ENCODE assay signal across 26 cellular contexts in genomic region chrX:638482-639131, GRCh38. TPM values are rescaled to one million over a fixed set of nuclear protein-coding genes. Genes with fewer than 3 reads are reported as not detected.
DNase-seq lines count a peak whose midpoint lies in the region; TF ChIP-seq lines count a peak whose summit lies in the region.
"Had no signal": no experiment of that assay in that cellular context is flagged by ENCODE, and none has a peak within 500 bp of the region (broad histone marks: within the 10 kb centered on the region; RNA-seq: fewer than 3 reads in every experiment).

No MANE protein-coding gene starts in this region.

- 4 to 7% methylated on average over 14 to 18 of the region's 18 CpGs for WGBS in endodermal cell (ENCODE audit: insufficient coverage in 1 of 2, insufficient read length in 1 of 2), 2 experiments
- WGBS in SK-N-SH (ENCODE audit: low lambda C conversion rate) = 14% methylated on average over 12 of the region's 18 CpGs

- H3K27me3 Mint-ChIP-seq in endodermal cell (ENCODE audit: insufficient read depth) (peaks cover 92% of the 10 kb centered on the region), neural progenitor cell (ENCODE audit: insufficient read depth, low read depth) (peaks cover 72% of the 10 kb centered on the region)

- TF ChIP-seq EP300 in SK-N-SH (IDR thresholded peaks at IDR 0.05; ENCODE audit: borderline replicate concordance in 1 of 2, low read depth in 1 of 2, low read length in 1 of 2) = no peak

- H3K4me3 Mint-ChIP-seq in endodermal cell (no peak overlapping the region), neural progenitor cell (peak overlapping the region; percentile 15)

- H3K9me2 ChIP-seq in OCI-LY7 (ENCODE audit: insufficient read depth, low read length) (no peaks in the 10 kb centered on the region), SK-N-SH (no peaks in the 10 kb centered on the region)

- H3K27ac ChIP-seq in right atrium auricular region (no peak overlapping the region), endodermal cell (ENCODE audit: low read depth, low read length) (no peak overlapping the region), neural progenitor cell (no peak overlapping the region), OCI-LY7 (ENCODE audit: low read depth, low read length, poor library complexity, severe bottlenecking) (no peak overlapping the region), SK-N-SH (ENCODE audit: low read depth in 2 of 2, low read length in 1 of 2) (no peak overlapping the region)
- H3K27ac ChIP-seq: adrenal gland, body of pancreas, Peyer's patch, SJCRH30 had no signal

- CTCF ChIA-PET in OCI-LY7 (lab: Charles Lee; ENCODE audit: unreplicated experiment) (no interaction called here), SK-N-SH (lab: Yijun Ruan, JAX) (no interaction called here)

- H2AFZ ChIP-seq in neural progenitor cell (replicated peaks) (no peak overlapping the region), OCI-LY7 (ENCODE audit: low read length) (no peak overlapping the region), SK-N-SH (ENCODE audit: low read depth) (no peak overlapping the region)

- no peak for TF ChIP-seq RAD21 in SK-N-SH (IDR thresholded peaks at IDR 0.05; ENCODE audit: low read length)

- H3K4me2 ChIP-seq in neural progenitor cell = no peak overlapping the region
- no peak overlapping the region for H3K4me2 ChIP-seq in OCI-LY7 (ENCODE audit: low read length)
- no peak overlapping the region for H3K4me2 ChIP-seq in SK-N-SH

- peaks cover 6% of the 10 kb centered on the region for H3F3A ChIP-seq in neural progenitor cell (ENCODE audit: low read depth)
- H3F3A ChIP-seq in SK-N-SH (replicated peaks; ENCODE audit: insufficient read depth) = no peaks in the 10 kb centered on the region

- H3K9ac ChIP-seq in endodermal cell (ENCODE audit: extremely low read depth, low read length, poor library complexity, severe bottlenecking) = no peak overlapping the region
- H3K9ac ChIP-seq in neural progenitor cell = no peak overlapping the region
- H3K9ac ChIP-seq in SK-N-SH = no peak overlapping the region

- no peak for TF ChIP-seq CTCF in right atrium auricular region (IDR thresholded peaks at IDR 0.05)
- no peak for TF ChIP-seq CTCF in endodermal cell (conservative IDR thresholded peaks at IDR 0.05)
- TF ChIP-seq CTCF in neural progenitor cell (IDR thresholded peaks at IDR 0.05) = no peak
- TF ChIP-seq CTCF in OCI-LY7 (conservative IDR thresholded peaks at IDR 0.05; ENCODE audit: low read length) = no peak
- TF ChIP-seq CTCF in SK-N-SH (IDR thresholded peaks at IDR 0.05) = no peak

- H3K27ac Mint-ChIP-seq in endodermal cell = no peak overlapping the region
- no peak overlapping the region for H3K27ac Mint-ChIP-seq in neural progenitor cell
- H3K27ac Mint-ChIP-seq: stimulated activated naive CD8-positive, alpha-beta T cell treated with anti-CD3 and anti-CD28 coated beads, Interleukin-15, Interleukin-2, amounts not matched to agents 100 ng/mL and 50 ng/mL, for 24 hours had no signal

- H3K36me3 Mint-ChIP-seq in endodermal cell (ENCODE audit: low read depth) (no peaks in the 10 kb centered on the region), neural progenitor cell (no peaks in the 10 kb centered on the region)

- H3K36me3 ChIP-seq in right atrium auricular region (no peaks in the 10 kb centered on the region), endodermal cell (ENCODE audit: control insufficient read depth, insufficient read depth, low read length) (no peaks in the 10 kb centered on the region), neural progenitor cell (no peaks in the 10 kb centered on the region), OCI-LY7 (ENCODE audit: insufficient read depth, low read length) (no peaks in the 10 kb centered on the region), SK-N-SH (replicated peaks in 1 of 2; ENCODE audit: control insufficient read depth in 1 of 2, insufficient read depth in 2 of 2, low read length in 1 of 2) (no peaks in the 10 kb centered on the region)
- H3K36me3 ChIP-seq: adrenal gland, BE2C, HAP-1, Peyer's patch, SJCRH30 had no signal

- POLR2A ChIA-PET in OCI-LY7 (lab: Charles Lee) (no interaction called here), SK-N-SH (lab: Yijun Ruan, JAX) (no interaction called here)

- H3K9me3 Mint-ChIP-seq in endodermal cell = peaks cover 4% of the 10 kb centered on the region
- peaks cover 2% of the 10 kb centered on the region for H3K9me3 Mint-ChIP-seq in neural progenitor cell
- H3K9me3 Mint-ChIP-seq: stimulated activated naive CD8-positive, alpha-beta T cell treated with anti-CD3 and anti-CD28 coated beads, Interleukin-15, Interleukin-2, amounts not matched to agents 100 ng/mL and 50 ng/mL, for 24 hours had no signal

- intact Hi-C loops in cardiac septum (cut with DNase I) = no loop called here
- intact Hi-C loops in OCI-LY7 (cut with micrococcal nuclease; ENCODE audit: unreplicated experiment) = no loop called here

- H3K4me1 Mint-ChIP-seq in endodermal cell = peaks cover 18% of the 10 kb centered on the region
- H3K4me1 Mint-ChIP-seq in neural progenitor cell = peaks cover 9% of the 10 kb centered on the region

- peak; percentile 49 for DNase-seq in cardiac septum (ENCODE audit: low spot score)
- DNase-seq in right atrium auricular region (ENCODE audit: low spot score) = no peak
- DNase-seq in endodermal cell = peak; percentile 72
- peak; percentile 52 for DNase-seq in neural progenitor cell (ENCODE audit: low spot score)
- DNase-seq in OCI-LY7 (ENCODE audit: low spot score) = no peak
- no peak for DNase-seq in inferior parietal cortex (ENCODE audit: extremely low spot score)
- DNase-seq in activated gamma-delta T cell (lab: John Stamatoyannopoulos, UW) = no peak
- DNase-seq in SK-N-SH = no peak
- DNase-seq: activated naive CD4-positive, alpha-beta T cell; activated T-cell treated with anti-CD3 and anti-CD28 coated beads, Interleukin-2, amount 50 U/mL, for 48 hours; BE2C; body of pancreas; glutamatergic neuron; mammary epithelial cell; NCI-H1048; NCI-H1694 treated with DMSO at 0.1 percent for 48 hours; NCI-H2171 treated with DMSO at 0.1 percent for 48 hours; NCI-H524; SJCRH30 had no signal

- H3K4me3 ChIP-seq in right atrium auricular region (no peak overlapping the region), endodermal cell (ENCODE audit: low read length) (no peak overlapping the region), neural progenitor cell (no peak overlapping the region), OCI-LY7 (ENCODE audit: low read depth, low read length, poor library complexity, severe bottlenecking) (no peak overlapping the region), SK-N-SH (ENCODE audit: low read depth in 2 of 2, low read length in 1 of 2) (no peak overlapping the region)
- H3K4me3 ChIP-seq: adrenal gland, body of pancreas, HAP-1, SJCRH30 had no signal

- peaks cover 75% of the 10 kb centered on the region for H4K20me1 ChIP-seq in neural progenitor cell (ENCODE audit: low read depth)
- H4K20me1 ChIP-seq in OCI-LY7 (ENCODE audit: insufficient read depth, low read length) = no peaks in the 10 kb centered on the region
- H4K20me1 ChIP-seq in SK-N-SH (ENCODE audit: insufficient read depth) = no peaks in the 10 kb centered on the region

- H3K9me3 ChIP-seq in right atrium auricular region = no peaks in the 10 kb centered on the region
- H3K9me3 ChIP-seq in endodermal cell (ENCODE audit: control insufficient read depth, low read length) = no peaks in the 10 kb centered on the region
- no peaks in the 10 kb centered on the region for H3K9me3 ChIP-seq in neural progenitor cell (ENCODE audit: low read depth)
- H3K9me3 ChIP-seq in OCI-LY7 (ENCODE audit: low read length) = no peaks in the 10 kb centered on the region
- no peaks in the 10 kb centered on the region for H3K9me3 ChIP-seq in SK-N-SH
- H3K9me3 ChIP-seq: adrenal gland, BE2C, body of pancreas, HAP-1, Peyer's patch, SJCRH30 had no signal

- BruUV-seq in OCI-LY7 (replicated peaks; lab: Mats Ljungman, UMichigan) = no TSS peak

- H3K27me3 ChIP-seq in right atrium auricular region = peaks cover 7 to 11% of the 10 kb centered on the region in 2 donors
- peaks cover 95% of the 10 kb centered on the region for H3K27me3 ChIP-seq in endodermal cell (ENCODE audit: control insufficient read depth, insufficient read depth, low read length, poor library complexity, severe bottlenecking)
- peaks cover 99% of the 10 kb centered on the region for H3K27me3 ChIP-seq in neural progenitor cell
- peaks cover 56% of the 10 kb centered on the region for H3K27me3 ChIP-seq in SK-N-SH (ENCODE audit: insufficient read depth)
- H3K27me3 ChIP-seq: BE2C, body of pancreas, SJCRH30 had no signal

- H3K79me2 ChIP-seq in neural progenitor cell (ENCODE audit: low read depth) (no peaks in the 10 kb centered on the region), OCI-LY7 (ENCODE audit: insufficient read depth, low read depth, low read length) (no peaks in the 10 kb centered on the region), SK-N-SH (ENCODE audit: insufficient read depth) (no peaks in the 10 kb centered on the region)

- H3K4me1 ChIP-seq in right atrium auricular region = peaks cover 0 to 14% of the 10 kb centered on the region in 2 donors
- no peaks in the 10 kb centered on the region for H3K4me1 ChIP-seq in endodermal cell (ENCODE audit: control insufficient read depth, insufficient read depth, low read length)
- H3K4me1 ChIP-seq in neural progenitor cell = no peaks in the 10 kb centered on the region
- no peaks in the 10 kb centered on the region for H3K4me1 ChIP-seq in OCI-LY7 (ENCODE audit: insufficient read depth, low read length, poor library complexity, severe bottlenecking)
- H3K4me1 ChIP-seq in SK-N-SH (ENCODE audit: control insufficient read depth in 1 of 2, insufficient read depth in 2 of 2, low read depth in 1 of 2, low read length in 1 of 2) = no peaks in the 10 kb centered on the region
- H3K4me1 ChIP-seq: adrenal gland, BE2C, body of pancreas, HAP-1, SJCRH30 had no signal

TF ChIP-seq in SK-N-SH, 30 proteins besides CTCF, POLR2A, EP300 and RAD21:
- TF ChIP-seq POLR2AphosphoS5 (IDR thresholded peaks at IDR 0.05; ENCODE audit: low read depth, low read length) (no peak), TCF12 (IDR thresholded peaks at IDR 0.05) (no peak), PBX3 (IDR thresholded peaks at IDR 0.05) (no peak)

RNA-seq across cellular contexts. Expression of gene SHOX, which starts 8.0 kb away (rescaled TPM):
- total RNA-seq in cardiac septum (0.11 TPM), right atrium auricular region (not detected), endodermal cell (not detected), neural progenitor cell (ENCODE audit: low replicate concordance) (not detected in 2 replicates), OCI-LY7 (2022) (not detected in 2 replicates)
- 0.14 TPM for polyA plus RNA-seq in endodermal cell (2013, experiment 1 of 2)
- 0.37 TPM for polyA plus RNA-seq in endodermal cell (2013, experiment 2 of 2)
- total RNA-seq in OCI-LY7 (2014; rRNA removed; shearing (Covaris generic)) = not detected in 2 replicates
- not detected in 2 replicates for polyA plus RNA-seq in SK-N-SH (2012; rRNA removed)
- polyA plus RNA-seq in SK-N-SH (2012; cell fraction: cytosol; rRNA removed) = not detected in 2 replicates
- polyA plus RNA-seq in SK-N-SH (2012; cell fraction: nucleus; rRNA removed) = not detected in 2 replicates
- total RNA-seq: adrenal gland; body of pancreas; G401; mammary epithelial cell; Peyer's patch; posterior vena cava; SJCRH30; T-helper 1 cell treated with Interleukin-12 subunit alpha and Interleukin-12 subunit beta and Interleukin-4 antibody, amounts not matched to agents 30 ng/mL and 1 ng/mL, for 36 hours had no signal
- polyA plus RNA-seq: adrenal gland, mammary epithelial cell had no signal

Comparison
In these comparisons a context has a peak if more than half of its experiments do, and no peak if none do; other contexts are left out.
1. DNase-seq: peak in cardiac septum (single experiment), endodermal cell (single experiment) and neural progenitor cell (single experiment); none in right atrium auricular region (single experiment), OCI-LY7 (single experiment), inferior parietal cortex (single experiment), activated gamma-delta T cell (single experiment) and SK-N-SH (single experiment).